ENCODE assay signal across 23 cellular contexts in genomic region chr7:42606217-42606905, GRCh38.
DNase-seq lines count a peak whose midpoint lies in the region; ATAC-seq and TF ChIP-seq lines count a peak whose summit lies in the region.
"Had no signal": no experiment of that assay in that cellular context is flagged by ENCODE, and none has a peak within 500 bp of the region (broad histone marks: within the 10 kb centered on the region; RNA-seq: fewer than 3 reads in every experiment).

No MANE protein-coding gene starts in this region.

- H3K27ac ChIP-seq in breast epithelium, result no peak overlapping the region
- H3K27ac ChIP-seq in neuronal stem cell (replicated peaks; ENCODE audit: low read length), result no peak overlapping the region
- peak overlapping the region; percentile 7 to 22 for H3K27ac ChIP-seq in uterus
- H3K27ac ChIP-seq in thyroid gland, result no peak overlapping the region
- H3K27ac ChIP-seq: 22Rv1, ascending aorta, parathyroid adenoma, SJCRH30 had no signal

- no peak overlapping the region for H2BK120ac ChIP-seq in neuronal stem cell (ENCODE audit: low read depth, low read length)

- no peaks in the 10 kb centered on the region for H3K27me3 Mint-ChIP-seq in MCF 10A (ENCODE audit: insufficient read depth, unreplicated experiment)
- no peaks in the 10 kb centered on the region for H3K27me3 Mint-ChIP-seq in stimulated activated naive B cell treated with anti-CD40 and anti-IgM and Interleukin-4, amounts not matched to agents 10 μg/mL and 1 μg/mL and 100 μg/mL, for 72 hours
- H3K27me3 Mint-ChIP-seq: activated naive CD4-positive, alpha-beta T cell treated with anti-CD3 and anti-CD28 coated beads, Interleukin-2, amount 10 ng/mL, durations not matched to agents 7 days and 5 days had no signal

- no peak overlapping the region for H3K4ac ChIP-seq in neuronal stem cell (ENCODE audit: low read length)

- H3K4me3 ChIP-seq in breast epithelium (no peak overlapping the region), fibroblast of mammary gland (ENCODE audit: control insufficient read depth, low read depth, low read length) (no peak overlapping the region), neuronal stem cell (ENCODE audit: low read length in 2 of 2) (no peak overlapping the region), uterus (no peak overlapping the region), thyroid gland (replicated peaks in 1 of 3) (no peak overlapping the region)
- H3K4me3 ChIP-seq: ascending aorta, MG63, SJCRH30, skin epidermis had no signal

- H3K27me3 ChIP-seq in breast epithelium (no peaks in the 10 kb centered on the region), neuronal stem cell (ENCODE audit: control insufficient read depth in 3 of 3, insufficient read depth in 3 of 3, low read depth in 1 of 3, low read length in 3 of 3) (no peaks in the 10 kb centered on the region), uterus (no peaks in the 10 kb centered on the region), thyroid gland (no peaks in the 10 kb centered on the region)
- H3K27me3 ChIP-seq: ascending aorta, MG63, SJCRH30 had no signal

- H3K4me2 ChIP-seq in neuronal stem cell (ENCODE audit: insufficient read depth, low read length, poor library complexity, severe bottlenecking), result no peak overlapping the region

- ATAC-seq in stimulated activated naive B cell treated with anti-CD40 and anti-IgM and Interleukin-4, amounts not matched to agents 10 μg/mL and 1 μg/mL and 100 μg/mL, for 72 hours (replicated peaks), result no peak
- ATAC-seq: activated CD4-positive, alpha-beta T cell treated with anti-CD3 and anti-CD28 coated beads for 36 hours; activated T-cell treated with anti-CD3 and anti-CD28 coated beads, Interleukin-2, amount 50 U/mL, for 72 hours had no signal

- H4K8ac ChIP-seq in neuronal stem cell (ENCODE audit: low read depth, low read length), result no peak overlapping the region

- H3K4me1 Mint-ChIP-seq in MCF 10A (ENCODE audit: insufficient read depth, unreplicated experiment), result peaks cover 10% of the 10 kb centered on the region
- H3K4me1 Mint-ChIP-seq in stimulated activated naive B cell treated with anti-CD40 and anti-IgM and Interleukin-4, amounts not matched to agents 10 μg/mL and 1 μg/mL and 100 μg/mL, for 72 hours, result no peaks in the 10 kb centered on the region
- H3K4me1 Mint-ChIP-seq: activated CD4-positive, alpha-beta T cell treated with anti-CD3 and anti-CD28 coated beads for 36 hours; activated naive CD4-positive, alpha-beta T cell treated with anti-CD3 and anti-CD28 coated beads, Interleukin-2, amount 10 ng/mL, durations not matched to agents 7 days and 5 days had no signal

- no peak overlapping the region for H3K18ac ChIP-seq in neuronal stem cell (ENCODE audit: low read length)

- no peak overlapping the region for H3K9ac ChIP-seq in neuronal stem cell (ENCODE audit: low read depth, low read length, poor library complexity)
- H3K9ac ChIP-seq: parathyroid adenoma had no signal

- no peak overlapping the region for H2AK5ac ChIP-seq in neuronal stem cell (ENCODE audit: low read depth, low read length)

- no peak overlapping the region for H3K4me3 Mint-ChIP-seq in MCF 10A (ENCODE audit: unreplicated experiment)
- no peak overlapping the region for H3K4me3 Mint-ChIP-seq in stimulated activated naive B cell treated with anti-CD40 and anti-IgM and Interleukin-4, amounts not matched to agents 10 μg/mL and 1 μg/mL and 100 μg/mL, for 72 hours
- H3K4me3 Mint-ChIP-seq: activated CD4-positive, alpha-beta T cell treated with anti-CD3 and anti-CD28 coated beads for 36 hours; activated naive CD4-positive, alpha-beta T cell treated with anti-CD3 and anti-CD28 coated beads, Interleukin-2, amount 10 ng/mL, durations not matched to agents 7 days and 5 days; activated T-cell treated with anti-CD3 and anti-CD28 coated beads, Interleukin-2, amount 50 U/mL, for 72 hours; stimulated activated naive CD8-positive, alpha-beta T cell treated with anti-CD3 and anti-CD28 coated beads, Interleukin-15, Interleukin-2, amounts not matched to agents 100 ng/mL and 50 ng/mL, for 24 hours had no signal

- H2AFZ ChIP-seq in neuronal stem cell (ENCODE audit: low read length), result peak overlapping the region; percentile 63
- H2AFZ ChIP-seq: parathyroid adenoma had no signal

- TF ChIP-seq POLR2A in breast epithelium (IDR thresholded peaks at IDR 0.05), result no peak
- no peak for TF ChIP-seq POLR2A in uterus (IDR thresholded peaks at IDR 0.05)
- TF ChIP-seq POLR2A in thyroid gland (IDR thresholded peaks at IDR 0.05), result no peak

- peak overlapping the region; percentile 46 for H3K27ac Mint-ChIP-seq in MCF 10A (ENCODE audit: low read depth, unreplicated experiment)
- H3K27ac Mint-ChIP-seq in stimulated activated naive B cell treated with anti-CD40 and anti-IgM and Interleukin-4, amounts not matched to agents 10 μg/mL and 1 μg/mL and 100 μg/mL, for 72 hours, result no peak overlapping the region
- H3K27ac Mint-ChIP-seq: activated CD4-positive, alpha-beta T cell treated with anti-CD3 and anti-CD28 coated beads for 36 hours; activated naive CD4-positive, alpha-beta T cell treated with anti-CD3 and anti-CD28 coated beads, Interleukin-2, amount 10 ng/mL, durations not matched to agents 7 days and 5 days; activated T-cell treated with anti-CD3 and anti-CD28 coated beads, Interleukin-2, amount 50 U/mL, for 72 hours; stimulated activated naive CD8-positive, alpha-beta T cell treated with anti-CD3 and anti-CD28 coated beads, Interleukin-15, Interleukin-2, amounts not matched to agents 100 ng/mL and 50 ng/mL, for 24 hours had no signal

- no peak overlapping the region for H3K23ac ChIP-seq in neuronal stem cell (ENCODE audit: low read depth, low read length, poor library complexity)

- CTCF ChIA-PET in MCF 10A (lab: Yijun Ruan, JAX), result interaction anchor here (0.9 kb wide), 1 partner anchor 15 kb away, joined by 3 read pairs; no protein-coding TSS in a partner anchor

- H3K36me3 Mint-ChIP-seq in MCF 10A (ENCODE audit: insufficient read depth, unreplicated experiment), result no peaks in the 10 kb centered on the region
- no peaks in the 10 kb centered on the region for H3K36me3 Mint-ChIP-seq in stimulated activated naive B cell treated with anti-CD40 and anti-IgM and Interleukin-4, amounts not matched to agents 10 μg/mL and 1 μg/mL and 100 μg/mL, for 72 hours
- H3K36me3 Mint-ChIP-seq: activated naive CD4-positive, alpha-beta T cell treated with anti-CD3 and anti-CD28 coated beads, Interleukin-2, amount 10 ng/mL, durations not matched to agents 7 days and 5 days had no signal

- POLR2A ChIA-PET in MCF 10A (lab: Yijun Ruan, JAX), result interaction anchor here (0.7 to 1.2 kb wide), 4 partner anchors 9 to 1227 kb away, joined by 3 to 4 read pairs (median 4); no protein-coding TSS in a partner anchor

- H3K9me3 ChIP-seq in breast epithelium (no peaks in the 10 kb centered on the region), neuronal stem cell (replicated peaks in 1 of 2; ENCODE audit: control insufficient read depth in 2 of 2, insufficient read depth in 1 of 2, low read depth in 1 of 2, low read length in 2 of 2) (peaks cover 0 to 4% of the 10 kb centered on the region in 2 donors), uterus (no peaks in the 10 kb centered on the region), thyroid gland (no peaks in the 10 kb centered on the region)
- H3K9me3 ChIP-seq: ascending aorta, Caco-2, MG63, SJCRH30 had no signal

- H2BK5ac ChIP-seq in neuronal stem cell (ENCODE audit: low read length), result no peak overlapping the region

- H3K36me3 ChIP-seq in breast epithelium (no peaks in the 10 kb centered on the region), neuronal stem cell (replicated peaks in 1 of 2; ENCODE audit: control insufficient read depth in 2 of 2, insufficient read depth in 2 of 2, low read length in 2 of 2) (no peaks in the 10 kb centered on the region), uterus (no peaks in the 10 kb centered on the region), thyroid gland (no peaks in the 10 kb centered on the region)
- H3K36me3 ChIP-seq: ascending aorta, MG63, SJCRH30 had no signal

- BruUV-seq in MCF 10A (replicated peaks; lab: Mats Ljungman, UMichigan), result no TSS peak

- no peak overlapping the region for H2BK15ac ChIP-seq in neuronal stem cell (ENCODE audit: low read length)

- no peaks in the 10 kb centered on the region for H3K79me1 ChIP-seq in neuronal stem cell (ENCODE audit: low read depth, low read length)

- DNase-seq in MCF 10A (ENCODE audit: unreplicated experiment) (peak; percentile 4), breast epithelium (ENCODE audit: low spot score in 2 of 2) (no peak), fibroblast of mammary gland (ENCODE audit: low read depth) (peak; percentile 14), neuronal stem cell (ENCODE audit: low spot score) (no peak), uterus (no peak), NOMO-1 treated with DMSO at 0.1 percent for 48 hours (lab: John Stamatoyannopoulos, UW; ENCODE audit: unreplicated experiment) (no peak), thyroid gland (no peak)
- no peak for DNase-seq in stimulated activated naive B cell treated with anti-CD40 and anti-IgM and Interleukin-4, amounts not matched to agents 10 μg/mL and 1 μg/mL and 100 μg/mL, for 72 hours
- DNase-seq: activated CD4-positive, alpha-beta T cell treated with anti-CD3 and anti-CD28 coated beads for 36 hours; activated naive CD4-positive, alpha-beta T cell treated with anti-CD3 and anti-CD28 coated beads, Interleukin-2, amount 10 ng/mL, durations not matched to agents 7 days and 5 days; activated T-cell treated with anti-CD3 and anti-CD28 coated beads, Interleukin-2, amount 50 U/mL, for 72 hours; Caco-2; effector memory CD4-positive, alpha-beta T cell; EL; stimulated activated CD4-positive, alpha-beta T cell treated with anti-CD3 and anti-CD28 coated beads, Interleukin-2, amount 100 ng/mL, for 48 hours; T-helper 1 cell had no signal

- no peak overlapping the region for H4K91ac ChIP-seq in neuronal stem cell (ENCODE audit: low read depth, low read length, poor library complexity)

- no peak overlapping the region for H2BK12ac ChIP-seq in neuronal stem cell (ENCODE audit: low read length)

- intact Hi-C loops in MCF 10A (cut with micrococcal nuclease) (no loop called here), breast epithelium (cut with DNase I; ENCODE audit: low total_unique reads) (no loop called here), uterus (cut with DNase I; ENCODE audit: low total_unique reads) (no loop called here), thyroid gland (cut with DNase I) (no loop called here)

- no peaks in the 10 kb centered on the region for H3K4me1 ChIP-seq in breast epithelium
- peaks cover 11 to 20% of the 10 kb centered on the region in 2 donors for H3K4me1 ChIP-seq in neuronal stem cell (ENCODE audit: control insufficient read depth in 2 of 2, insufficient read depth in 1 of 2, low read depth in 1 of 2, low read length in 2 of 2)
- peaks cover 0 to 4% of the 10 kb centered on the region in 2 donors for H3K4me1 ChIP-seq in uterus
- no peaks in the 10 kb centered on the region for H3K4me1 ChIP-seq in thyroid gland
- H3K4me1 ChIP-seq: Caco-2, parathyroid adenoma had no signal

- H3K9me3 Mint-ChIP-seq in MCF 10A (ENCODE audit: unreplicated experiment), result no peaks in the 10 kb centered on the region
- H3K9me3 Mint-ChIP-seq in stimulated activated naive B cell treated with anti-CD40 and anti-IgM and Interleukin-4, amounts not matched to agents 10 μg/mL and 1 μg/mL and 100 μg/mL, for 72 hours, result no peaks in the 10 kb centered on the region
- H3K9me3 Mint-ChIP-seq: activated naive CD4-positive, alpha-beta T cell treated with anti-CD3 and anti-CD28 coated beads, Interleukin-2, amount 10 ng/mL, durations not matched to agents 7 days and 5 days; stimulated activated naive CD8-positive, alpha-beta T cell treated with anti-CD3 and anti-CD28 coated beads, Interleukin-15, Interleukin-2, amounts not matched to agents 100 ng/mL and 50 ng/mL, for 24 hours had no signal

- no CpG with 5 or more reads among the region's 3 CpGs for WGBS in neuronal stem cell (ENCODE audit: extremely low coverage in 2 of 2, insufficient read length in 2 of 2, insufficient replicate concordance in 1 of 2), 2 donors
- WGBS in thyroid gland, 2 donors, result 42 to 61% methylated on average over 3 of the region's 3 CpGs

- H3K14ac ChIP-seq in neuronal stem cell (ENCODE audit: low read length), result no peak overlapping the region

- TF ChIP-seq CTCF in MCF 10A (IDR thresholded peaks at IDR 0.05; ENCODE audit: unreplicated experiment), result no peak
- TF ChIP-seq CTCF in breast epithelium (IDR thresholded peaks at IDR 0.05), result no peak
- no peak for TF ChIP-seq CTCF in fibroblast of mammary gland (conservative IDR thresholded peaks at IDR 0.05; ENCODE audit: control insufficient read depth, insufficient read depth, low read depth, low read length)
- no peak for TF ChIP-seq CTCF in uterus (IDR thresholded peaks at IDR 0.05)
- TF ChIP-seq CTCF in thyroid gland (IDR thresholded peaks at IDR 0.05), result no peak

Comparison
In these comparisons a context has a peak if more than half of its experiments do, and no peak if none do; other contexts are left out.
1. DNase-seq: peak in MCF 10A (single experiment) and fibroblast of mammary gland (single experiment); none in breast epithelium (0 of 2), neuronal stem cell (single experiment), uterus (0 of 2), NOMO-1 treated with DMSO at 0.1 percent for 48 hours (single experiment), stimulated activated naive B cell treated with anti-CD40 and anti-IgM and Interleukin-4, amounts not matched to agents 10 μg/mL and 1 μg/mL and 100 μg/mL, for 72 hours (single experiment) and thyroid gland (0 of 2).
2. H3K27ac ChIP-seq: peak in uterus (2 of 2); none in breast epithelium (0 of 2), neuronal stem cell (single experiment) and thyroid gland (0 of 3).